ENCODE assay signal across 11 cellular contexts in the genomic region with DNA sequence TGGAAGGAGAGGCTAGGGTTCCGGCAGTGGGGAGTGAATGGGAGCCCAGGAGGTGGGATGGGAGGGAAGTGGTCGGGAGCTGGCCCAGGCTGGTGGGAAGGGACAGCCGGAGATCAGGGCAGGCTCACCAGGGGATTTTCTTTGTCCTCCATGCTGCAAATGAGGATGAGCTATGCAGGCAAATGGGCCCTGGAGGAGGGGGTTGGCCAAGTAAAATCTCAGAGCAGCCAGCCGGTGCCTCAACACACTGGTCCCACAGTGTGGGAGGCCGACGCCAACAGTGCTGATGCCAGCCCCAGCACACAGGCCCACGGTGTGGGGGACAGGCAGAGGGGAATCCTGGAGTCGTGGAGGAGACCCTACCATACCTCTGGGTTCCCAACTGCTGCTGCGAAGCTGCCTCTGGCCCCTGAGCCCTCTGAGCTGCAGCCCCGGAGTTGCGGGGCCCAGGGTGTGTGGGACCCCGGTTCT. TPM values are rescaled to one million over a fixed set of nuclear protein-coding genes. Genes with fewer than 3 reads are reported as not detected.
DNase-seq lines count a peak whose midpoint lies in the region; ATAC-seq and TF ChIP-seq lines count a peak whose summit lies in the region.
"Had no signal": no experiment of that assay in that cellular context is flagged by ENCODE, and none has a peak within 500 bp of the region (broad histone marks: within the 10 kb centered on the region; RNA-seq: fewer than 3 reads in every experiment).

No MANE protein-coding gene starts in this region.

- H3K4me2 ChIP-seq in GM23248 (ENCODE audit: unreplicated experiment): no peak overlapping the region

- CTCF ChIA-PET in WTC11 (lab: Charles Lee): interaction anchor here (0.7 to 3.9 kb wide), 12 partner anchors 9 to 260 kb away, joined by 3 to 29 read pairs (median 6); a partner anchor contains a TSS

- peaks cover 43% of the 10 kb centered on the region for H3K27me3 Mint-ChIP-seq in WTC11 (ENCODE audit: low read depth)

- TF ChIP-seq POLR2A in ovary (IDR thresholded peaks at IDR 0.05): no peak

- peaks cover 16% of the 10 kb centered on the region for H3K4me1 Mint-ChIP-seq in WTC11

- H2AFZ ChIP-seq in GM23248: peak overlapping the region; percentile 62

- peak overlapping the region; percentile 72; the same call in 1 of the 2 replicates for H3K27ac Mint-ChIP-seq in WTC11
- H3K27ac Mint-ChIP-seq: activated naive CD4-positive, alpha-beta T cell treated with anti-CD3 and anti-CD28 coated beads for 36 hours; memory B cell had no signal

- H3K27me3 ChIP-seq in GM23248 (replicated peaks; ENCODE audit: insufficient read depth): no peaks in the 10 kb centered on the region; the same call in 1 of the 2 replicates
- peaks cover 15% of the 10 kb centered on the region for H3K27me3 ChIP-seq in rectal smooth muscle tissue (ENCODE audit: control insufficient read depth, insufficient read depth, low read length)
- H3K27me3 ChIP-seq in ovary: no peaks in the 10 kb centered on the region

- no peaks in the 10 kb centered on the region for H3K36me3 ChIP-seq in GM23248 (ENCODE audit: low read depth)
- no peaks in the 10 kb centered on the region for H3K36me3 ChIP-seq in rectal smooth muscle tissue (ENCODE audit: control insufficient read depth, insufficient read depth, low read length)
- H3K36me3 ChIP-seq in ovary: no peaks in the 10 kb centered on the region

- H3K4me3 ChIP-seq in GM23248 (no peak overlapping the region), rectal smooth muscle tissue (ENCODE audit: low read length) (no peak overlapping the region), ovary (no peak overlapping the region)

- POLR2A ChIA-PET in WTC11 (lab: Charles Lee): interaction anchor here (0.6 kb wide), 1 partner anchor 132 kb away, joined by 8 read pairs; no protein-coding TSS in a partner anchor

- intact Hi-C loops in ovary (cut with DNase I): loop anchor here in 2 of 4 donors (10.0 kb wide), 2 partner anchors 161 to 471 kb away; partner anchors contain the start of gene MMP15 (in 1 of the 2)

- no peak for TF ChIP-seq EP300 in ovary (IDR thresholded peaks at IDR 0.05)

- H3K27ac ChIP-seq in GM23248 (no peak overlapping the region), rectal smooth muscle tissue (ENCODE audit: low read depth, low read length) (peak overlapping the region; percentile 37), ovary (no peak overlapping the region)
- H3K27ac ChIP-seq: C4-2B had no signal

- no peaks in the 10 kb centered on the region for H3K9me3 Mint-ChIP-seq in WTC11
- H3K9me3 Mint-ChIP-seq: activated naive CD4-positive, alpha-beta T cell treated with anti-CD3 and anti-CD28 coated beads for 36 hours; memory B cell had no signal

- H3K4me1 ChIP-seq in GM23248 (ENCODE audit: insufficient read depth) (0 out of 2 replicates have a peak, but pooled peaks cover 2% of the 10 kb centered on the region), rectal smooth muscle tissue (ENCODE audit: control insufficient read depth, insufficient read depth, low read length) (no peaks in the 10 kb centered on the region), ovary (ENCODE audit: insufficient read depth) (peaks cover 3% of the 10 kb centered on the region)

- H4K20me1 ChIP-seq in GM23248 (ENCODE audit: insufficient read depth): no peaks in the 10 kb centered on the region

- TF ChIP-seq CTCF in WTC11 (IDR thresholded peaks at IDR 0.05) (no peak), ovary (IDR thresholded peaks at IDR 0.05) (no peak)

- 76 to 82% methylated on average over 12 of the region's 12 CpGs for WGBS in GM23248 (ENCODE audit: low coverage in 1 of 2, low lambda C conversion rate in 2 of 2, missing lambda C conversion rate in 2 of 2), 2 experiments
- 73 to 76% (median 75%) methylated on average over 12 of the region's 12 CpGs for WGBS in ovary, 3 donors

- H3K9me3 ChIP-seq in GM23248 (ENCODE audit: low read depth): no peaks in the 10 kb centered on the region
- H3K9me3 ChIP-seq in ovary: no peaks in the 10 kb centered on the region

- H3K36me3 Mint-ChIP-seq in WTC11: no peaks in the 10 kb centered on the region
- H3K36me3 Mint-ChIP-seq: memory B cell had no signal

- ATAC-seq in WTC11: no peak
- no peak for ATAC-seq in HG03521 (IDR thresholded peaks at IDR 0.05; ENCODE audit: unreplicated experiment)
- ATAC-seq in GM19395 (IDR thresholded peaks at IDR 0.05; ENCODE audit: unreplicated experiment): no peak
- ATAC-seq in GM18907 (IDR thresholded peaks at IDR 0.05; ENCODE audit: unreplicated experiment): no peak

- H3K9ac ChIP-seq in GM23248: peak overlapping the region; percentile 69
- no peak overlapping the region for H3K9ac ChIP-seq in rectal smooth muscle tissue (ENCODE audit: low read length)

- H3K9me2 ChIP-seq in GM23248 (ENCODE audit: insufficient read depth): no peaks in the 10 kb centered on the region

- DNase-seq in GM23248: no peak
- no peak for DNase-seq in WTC11 (ENCODE audit: low spot score)
- peak; percentile 41 for DNase-seq in globus pallidus (ENCODE audit: low spot score)
- no peak for DNase-seq in ovary

- no peaks in the 10 kb centered on the region for H3K79me2 ChIP-seq in GM23248 (ENCODE audit: insufficient read depth)

- in situ Hi-C loops in GM23248 (cut with MboI): loop anchor here (25.0 kb wide), 1 partner anchor 484 kb away; the partner anchor contains the start of genes USB1 and ZNF319

- H3K4me3 Mint-ChIP-seq in WTC11: no peak overlapping the region
- H3K4me3 Mint-ChIP-seq: activated naive CD4-positive, alpha-beta T cell treated with anti-CD3 and anti-CD28 coated beads for 36 hours; memory B cell had no signal

- no peaks in the 10 kb centered on the region for H3F3A ChIP-seq in GM23248 (ENCODE audit: insufficient read depth)

TF ChIP-seq in WTC11, 78 proteins besides CTCF, POLR2A, EP300 and RAD21:
- TF ChIP-seq NR1H2 (CRISPR knock-in tag; IDR thresholded peaks at IDR 0.05) (no peak), ZNF219 (CRISPR knock-in tag; IDR thresholded peaks at IDR 0.05; ENCODE audit: borderline replicate concordance) (no peak), GRHL2 (CRISPR knock-in tag; IDR thresholded peaks at IDR 0.05; ENCODE audit: insufficient replicate concordance, severe bottlenecking) (no peak), MXD4 (CRISPR knock-in tag; IDR thresholded peaks at IDR 0.05; ENCODE audit: borderline replicate concordance) (no peak)
- TF ChIP-seq, protein P1, sequence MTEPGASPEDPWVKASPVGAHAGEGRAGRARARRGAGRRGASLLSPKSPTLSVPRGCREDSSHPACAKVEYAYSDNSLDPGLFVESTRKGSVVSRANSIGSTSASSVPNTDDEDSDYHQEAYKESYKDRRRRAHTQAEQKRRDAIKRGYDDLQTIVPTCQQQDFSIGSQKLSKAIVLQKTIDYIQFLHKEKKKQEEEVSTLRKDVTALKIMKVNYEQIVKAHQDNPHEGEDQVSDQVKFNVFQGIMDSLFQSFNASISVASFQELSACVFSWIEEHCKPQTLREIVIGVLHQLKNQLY (CRISPR knock-in tag; IDR thresholded peaks at IDR 0.05): no peak
- TF ChIP-seq, protein P2, sequence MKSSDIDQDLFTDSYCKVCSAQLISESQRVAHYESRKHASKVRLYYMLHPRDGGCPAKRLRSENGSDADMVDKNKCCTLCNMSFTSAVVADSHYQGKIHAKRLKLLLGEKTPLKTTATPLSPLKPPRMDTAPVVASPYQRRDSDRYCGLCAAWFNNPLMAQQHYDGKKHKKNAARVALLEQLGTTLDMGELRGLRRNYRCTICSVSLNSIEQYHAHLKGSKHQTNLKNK (CRISPR knock-in tag; IDR thresholded peaks at IDR 0.05): no peak

RNA-seq across cellular contexts. Expression of gene NDRG4, which starts 4.0 kb away (rescaled TPM):
- 4.7 and 7.1 TPM in 2 replicates for total RNA-seq in GM23248 (2014; rRNA removed; shearing (Covaris generic))
- polyA plus RNA-seq in GM23248 (2016; fragmentation: Nextera tagmentation; extraction: Ambion mirVana) (2.5 and 3.4 TPM in 2 replicates), ovary (1 to 10 TPM; 3.7 to 5.5 TPM)
- total RNA-seq in WTC11 (2021) (20.5 to 24.6 TPM (median 23.1 TPM) in 3 replicates), ovary (10 to 100 TPM in 1 of 7 donors, 1 to 10 TPM in 6; 1.6 to 10.5 (median 2.6) TPM)

RNA-seq across cellular contexts. Expression of gene SETD6, which starts 19.4 kb away (rescaled TPM):
- total RNA-seq in GM23248 (2014; rRNA removed; shearing (Covaris generic)): 11.5 and 14.9 TPM in 2 replicates
- polyA plus RNA-seq in GM23248 (2016; fragmentation: Nextera tagmentation; extraction: Ambion mirVana) (8.7 and 9.4 TPM in 2 replicates), ovary (10 to 100 TPM; 12.5 to 14.8 TPM)
- total RNA-seq in WTC11 (2021) (34.0 to 41.1 TPM (median 35.0 TPM) in 3 replicates), ovary (10 to 100 TPM; 16.5 to 28.4 (median 19.3) TPM)
